Comparison of ENCODE assay signal across 9 cellular contexts in the genomic region with DNA sequence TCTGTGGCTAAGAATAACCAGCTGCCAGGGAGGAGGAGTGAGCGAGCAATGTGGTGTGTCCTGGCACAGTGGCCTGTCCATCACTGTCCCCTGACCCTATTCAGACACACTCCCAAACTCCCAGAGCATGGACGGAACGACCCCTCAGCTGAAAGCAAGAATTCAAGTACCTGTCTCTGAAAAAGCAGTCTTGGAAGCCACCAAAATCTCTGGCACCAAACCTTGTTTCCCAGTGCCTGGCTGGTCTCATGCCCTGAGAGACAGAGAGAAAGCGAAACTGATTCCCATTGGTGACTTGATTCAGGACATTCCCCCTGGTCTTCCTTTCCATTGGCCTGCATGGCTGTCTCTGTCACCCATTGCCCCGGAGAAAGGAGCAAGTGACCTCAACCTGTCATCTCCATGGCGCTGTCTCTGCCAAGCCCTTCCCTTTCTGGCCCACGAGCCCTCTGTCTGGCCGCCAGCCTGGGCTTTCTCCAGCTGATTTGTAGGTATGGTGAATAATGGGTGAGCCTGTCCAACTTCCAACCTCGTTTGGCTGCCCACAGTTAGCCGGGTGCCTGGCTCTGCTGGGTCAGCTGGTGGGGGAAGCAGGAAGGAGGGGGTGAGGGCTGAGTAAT. TPM values are rescaled to one million over a fixed set of nuclear protein-coding genes. Genes with fewer than 3 reads are reported as not detected.
DNase-seq lines count a peak whose midpoint lies in the region; ATAC-seq and TF ChIP-seq lines count a peak whose summit lies in the region.
"Had no signal": no experiment of that assay in that cellular context is flagged by ENCODE, and none has a peak within 500 bp of the region (broad histone marks: within the 10 kb centered on the region; RNA-seq: fewer than 3 reads in every experiment).

TSS of gene DDO (minus strand) at position 279 of the 620 bp plus-strand sequence. CDS start 2,113 bp downstream, outside the sequence.

- no peaks in the 10 kb centered on the region for H3K9me3 ChIP-seq in upper lobe of right lung

- no peaks in the 10 kb centered on the region for H3K9me3 Mint-ChIP-seq in progenitor cell of endocrine pancreas (ENCODE audit: low read depth)
- H3K9me3 Mint-ChIP-seq: activated naive CD4-positive, alpha-beta T cell treated with anti-CD3 and anti-CD28 coated beads, Interleukin-2, amount 50 U/mL, for 24 hours had no signal

- no peaks in the 10 kb centered on the region for H3K36me3 Mint-ChIP-seq in progenitor cell of endocrine pancreas (ENCODE audit: insufficient read depth)
- H3K36me3 Mint-ChIP-seq: activated naive CD4-positive, alpha-beta T cell treated with anti-CD3 and anti-CD28 coated beads, Interleukin-2, amount 50 U/mL, for 24 hours had no signal

- no peak for TF ChIP-seq CTCF in upper lobe of right lung (IDR thresholded peaks at IDR 0.05)
- no peak for TF ChIP-seq CTCF in progenitor cell of endocrine pancreas (IDR thresholded peaks at IDR 0.05; ENCODE audit: unreplicated experiment)

- peak within 1 kb of the TSS; percentile 77 for H3K27ac ChIP-seq in upper lobe of right lung

- no peaks in the 10 kb centered on the region for H3K27me3 ChIP-seq in upper lobe of right lung

- H3K4me3 Mint-ChIP-seq in progenitor cell of endocrine pancreas (ENCODE audit: low read depth): no peak within 1 kb of the TSS
- H3K4me3 Mint-ChIP-seq: activated naive CD4-positive, alpha-beta T cell treated with anti-CD3 and anti-CD28 coated beads, Interleukin-2, amount 50 U/mL, for 24 hours had no signal

- H3K4me1 ChIP-seq in upper lobe of right lung: peaks cover 12% of the 10 kb centered on the region

- H3K27me3 Mint-ChIP-seq in progenitor cell of endocrine pancreas: no peaks in the 10 kb centered on the region

- peak within 1 kb of the TSS; percentile 53 for H3K4me3 ChIP-seq in upper lobe of right lung

- ATAC-seq in upper lobe of right lung (peak; percentile 90), GM21423 (IDR thresholded peaks at IDR 0.05; ENCODE audit: unreplicated experiment) (no peak)

- no peaks in the 10 kb centered on the region for H3K36me3 ChIP-seq in upper lobe of right lung

- DNase-seq in CD1c-positive myeloid dendritic cell (ENCODE audit: extremely low spot score) (peak; percentile 67), NCI-H2196 treated with DMSO at 0.1 percent for 48 hours (lab: John Stamatoyannopoulos, UW; ENCODE audit: unreplicated experiment) (peak; percentile 88), cerebellar nuclear complex (lab: John Stamatoyannopoulos, UW) (peak; percentile 93 to 96), medulla oblongata (ENCODE audit: extremely low spot score) (peak; percentile 97), upper lobe of right lung (peak; percentile 75), NCI-H524 treated with DMSO at 0.1 percent for 48 hours (lab: John Stamatoyannopoulos, UW) (no peak), progenitor cell of endocrine pancreas (ENCODE audit: low spot score, unreplicated experiment) (no peak)

- peaks cover 22% of the 10 kb centered on the region for H3K4me1 Mint-ChIP-seq in progenitor cell of endocrine pancreas (ENCODE audit: low read depth)
- H3K4me1 Mint-ChIP-seq: activated naive CD4-positive, alpha-beta T cell treated with anti-CD3 and anti-CD28 coated beads, Interleukin-2, amount 50 U/mL, for 24 hours had no signal

- H3K27ac Mint-ChIP-seq in progenitor cell of endocrine pancreas: no peak within 1 kb of the TSS
- H3K27ac Mint-ChIP-seq: activated naive CD4-positive, alpha-beta T cell treated with anti-CD3 and anti-CD28 coated beads, Interleukin-2, amount 50 U/mL, for 24 hours had no signal

- intact Hi-C loops in upper lobe of right lung (cut with DNase I): no loop called here

RNA-seq across cellular contexts. Expression of gene DDO, which starts in this region (rescaled TPM):
- total RNA-seq in upper lobe of right lung (7.1 TPM), progenitor cell of endocrine pancreas (not detected in 2 replicates)

Comparison
In these comparisons a context has a peak if more than half of its experiments do, and no peak if none do; other contexts are left out.
1. DNase-seq: peak in CD1c-positive myeloid dendritic cell (single experiment), NCI-H2196 treated with DMSO at 0.1 percent for 48 hours (single experiment), cerebellar nuclear complex (2 of 2), medulla oblongata (single experiment) and upper lobe of right lung (single experiment); none in NCI-H524 treated with DMSO at 0.1 percent for 48 hours (single experiment) and progenitor cell of endocrine pancreas (single experiment).